Comparison of ENCODE assay signal across 20 cellular contexts in the genomic region with DNA sequence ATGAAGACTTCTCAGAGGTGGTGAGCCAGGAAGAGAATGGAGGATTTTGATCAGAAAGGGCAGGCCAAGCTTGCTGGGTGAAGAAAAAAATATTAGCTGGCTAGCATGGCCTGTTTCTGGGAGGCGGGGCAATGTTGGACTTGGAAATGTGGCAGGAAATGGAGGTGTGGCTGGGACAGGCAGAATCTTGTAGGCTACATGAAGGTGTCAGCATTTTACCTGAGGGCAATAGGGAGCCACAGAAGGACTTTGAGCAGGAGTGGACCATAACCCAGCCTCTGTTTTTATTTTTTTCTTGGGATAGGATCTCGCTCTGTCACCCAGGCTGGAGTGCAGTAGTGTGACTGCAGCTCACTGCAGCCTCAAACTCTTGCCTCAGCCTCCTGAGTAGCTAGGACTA. TPM values are rescaled to one million over a fixed set of nuclear protein-coding genes. Genes with fewer than 3 reads are reported as not detected.
"Had no signal": no experiment of that assay in that cellular context is flagged by ENCODE, and none has a peak within 500 bp of the region (broad histone marks: within the 10 kb centered on the region; RNA-seq: fewer than 3 reads in every experiment).

No MANE protein-coding gene starts in this region.

- ATAC-seq: activated CD4-positive, CD25-positive, alpha-beta regulatory T cell treated with anti-CD3 and anti-CD28 coated beads, Interleukin-2, amount 50 U/mL, for 24 hours; activated naive CD4-positive, alpha-beta T cell treated with anti-CD3 and anti-CD28 coated beads, Interleukin-2, amount 50 U/mL, for 72 hours; activated T-cell treated with anti-CD3 and anti-CD28 coated beads, Interleukin-2, amount 50 U/mL, for 72 hours; naive thymus-derived CD8-positive, alpha-beta T cell; stimulated activated memory B cell treated with anti-CD40 and anti-IgM and Interleukin-4, amounts not matched to agents 10 μg/mL and 1 μg/mL and 100 μg/mL, for 72 hours had no signal

- H3K27ac ChIP-seq: hepatocyte, left ventricle myocardium inferior, neutrophil, tibial artery, vagina had no signal

- H3K4me1 Mint-ChIP-seq: memory B cell had no signal

- H3K4me1 ChIP-seq: left ventricle myocardium inferior, tibial artery, vagina had no signal

- H3K27me3 ChIP-seq: hepatocyte, neutrophil, tibial artery, vagina had no signal

- H3K27me3 Mint-ChIP-seq: naive thymus-derived CD8-positive, alpha-beta T cell; stimulated activated memory B cell treated with anti-CD40 and anti-IgM and Interleukin-4, amounts not matched to agents 10 μg/mL and 1 μg/mL and 100 μg/mL, for 72 hours had no signal

- H3K4me2 ChIP-seq: hepatocyte had no signal

- H3K27ac Mint-ChIP-seq: activated T-cell treated with anti-CD3 and anti-CD28 coated beads, Interleukin-2, amount 50 U/mL, for 72 hours; memory B cell; stimulated activated memory B cell treated with anti-CD40 and anti-IgM and Interleukin-4, amounts not matched to agents 10 μg/mL and 1 μg/mL and 100 μg/mL, for 72 hours had no signal

- H3K4me3 ChIP-seq: hepatocyte, left ventricle myocardium inferior, tibial artery, vagina had no signal

- H3K36me3 ChIP-seq: vagina had no signal

- H3K9me3 Mint-ChIP-seq: activated T-cell treated with anti-CD3 and anti-CD28 coated beads, Interleukin-2, amount 50 U/mL, for 72 hours; brain; memory B cell; stimulated activated memory B cell treated with anti-CD40 and anti-IgM and Interleukin-4, amounts not matched to agents 10 μg/mL and 1 μg/mL and 100 μg/mL, for 72 hours had no signal

- H3K79me2 ChIP-seq: hepatocyte had no signal

- DNase-seq: activated CD4-positive, alpha-beta T cell treated with anti-CD3 and anti-CD28 coated beads, Interleukin-2, amount 50 U/mL, for 48 hours; activated gamma-delta T cell; activated T-cell treated with anti-CD3 and anti-CD28 coated beads, Interleukin-2, amount 50 U/mL, for 72 hours; dermis blood vessel endothelial cell; islet precursor cell; left ventricle myocardium inferior; naive thymus-derived CD8-positive, alpha-beta T cell; stimulated activated CD4-positive, alpha-beta T cell treated with anti-CD3 and anti-CD28 coated beads, Interleukin-2, amount 100 ng/mL, for 48 hours; T-helper 9 cell; tibial artery had no signal

- H3K4me3 Mint-ChIP-seq: activated T-cell treated with anti-CD3 and anti-CD28 coated beads, Interleukin-2, amount 50 U/mL, for 72 hours; memory B cell; naive thymus-derived CD8-positive, alpha-beta T cell; stimulated activated memory B cell treated with anti-CD40 and anti-IgM and Interleukin-4, amounts not matched to agents 10 μg/mL and 1 μg/mL and 100 μg/mL, for 72 hours had no signal

- H3K9me3 ChIP-seq: left ventricle myocardium inferior, neutrophil, tibial artery, vagina had no signal

- H3K36me3 Mint-ChIP-seq: activated naive CD4-positive, alpha-beta T cell treated with anti-CD3 and anti-CD28 coated beads, Interleukin-2, amount 50 U/mL, for 72 hours; brain had no signal

- H2AFZ ChIP-seq: hepatocyte had no signal

RNA-seq across cellular contexts. Expression of a gene that starts 31.7 kb away (rescaled TPM):
- total RNA-seq: activated naive CD4-positive, alpha-beta T cell treated with anti-CD3 and anti-CD28 coated beads, Interleukin-2, amount 50 U/mL, for 72 hours; dermis blood vessel endothelial cell; glomerular endothelial cell; left ventricle myocardium inferior; naive thymus-derived CD8-positive, alpha-beta T cell; posterior vena cava; vagina had no signal
